26 cellular contexts compared by ENCODE assay signal in the genomic region with DNA sequence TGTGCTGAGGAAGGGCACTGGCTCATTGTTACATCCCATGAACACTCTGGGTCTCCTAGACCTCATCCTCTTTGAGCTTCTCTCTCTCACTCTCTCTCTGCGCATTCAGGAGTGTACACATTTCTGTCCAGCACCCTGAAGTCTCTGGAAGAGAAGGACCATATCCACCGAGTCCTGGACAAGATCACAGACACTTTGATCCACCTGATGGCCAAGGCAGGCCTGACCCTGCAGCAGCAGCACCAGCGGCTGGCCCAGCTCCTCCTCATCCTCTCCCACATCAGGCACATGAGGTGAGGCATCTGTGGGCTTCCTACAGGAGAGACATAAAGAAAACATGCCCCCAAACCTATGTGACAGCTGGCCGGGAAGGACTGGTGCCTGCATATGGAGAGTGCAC.
DNase-seq lines count a peak whose midpoint lies in the region; ATAC-seq and TF ChIP-seq lines count a peak whose summit lies in the region.
"Had no signal": no experiment of that assay in that cellular context is flagged by ENCODE, and none has a peak within 500 bp of the region (broad histone marks: within the 10 kb centered on the region; RNA-seq: fewer than 3 reads in every experiment).

No MANE protein-coding gene starts in this region.

- no peak overlapping the region for H2AFZ ChIP-seq in mesenchymal stem cell (ENCODE audit: low read depth, low read length)

- peak overlapping the region; percentile 76 for H2AK5ac ChIP-seq in mesenchymal stem cell (ENCODE audit: low read length, severe bottlenecking)

- CTCF ChIA-PET in Calu3 (lab: Charles Lee): no interaction called here

- H2BK5ac ChIP-seq in mesenchymal stem cell (ENCODE audit: low read depth, low read length, poor library complexity, severe bottlenecking): no peak overlapping the region

- peak overlapping the region; percentile 31 to 51 for H2BK12ac ChIP-seq in mesenchymal stem cell (ENCODE audit: low read length in 2 of 2)

- TF ChIP-seq CTCF in Calu3 (IDR thresholded peaks at IDR 0.05; ENCODE audit: unreplicated experiment) (no peak), adrenal gland (IDR thresholded peaks at IDR 0.05) (no peak), uterus (IDR thresholded peaks at IDR 0.05) (no peak), endothelial cell (IDR thresholded peaks at IDR 0.05; ENCODE audit: unreplicated experiment) (no peak)

- peak overlapping the region in 3 of 5 donors; percentile 72 to 90 (median 81) for H3K27ac ChIP-seq in adrenal gland
- H3K27ac ChIP-seq in mesenchymal stem cell (ENCODE audit: low read length, poor library complexity, severe bottlenecking): no peak overlapping the region
- peak overlapping the region; percentile 79 to 81 for H3K27ac ChIP-seq in uterus
- H3K27ac ChIP-seq: foreskin keratinocyte, VCaP had no signal

- H3K36me3 Mint-ChIP-seq in Calu3 (ENCODE audit: insufficient read depth, unreplicated experiment) (peaks cover 5% of the 10 kb centered on the region), endothelial cell (ENCODE audit: low read depth, unreplicated experiment) (no peaks in the 10 kb centered on the region)
- no peaks in the 10 kb centered on the region for H3K36me3 Mint-ChIP-seq in effector memory CD8-positive, alpha-beta T cell (ENCODE audit: insufficient read depth)
- H3K36me3 Mint-ChIP-seq: activated naive CD8-positive, alpha-beta T cell treated with anti-CD3 and anti-CD28 coated beads, Interleukin-2, amount 10 ng/mL, durations not matched to agents 7 days and 5 days; naive thymus-derived CD8-positive, alpha-beta T cell had no signal

- H2BK120ac ChIP-seq in mesenchymal stem cell (ENCODE audit: low read depth, low read length): no peak overlapping the region

- BruUV-seq in Calu3 (replicated peaks; lab: Mats Ljungman, UMichigan): no TSS peak

- 93 to 98% (median 95%) methylated on average over 4 of the region's 4 CpGs for WGBS in adrenal gland, 4 donors
- 96% methylated on average over 4 of the region's 4 CpGs for WGBS in mesenchymal stem cell

- ATAC-seq in sciatic nerve: no peak
- ATAC-seq in effector memory CD8-positive, alpha-beta T cell (replicated peaks): no peak
- ATAC-seq: naive thymus-derived CD8-positive, alpha-beta T cell had no signal

- no peaks in the 10 kb centered on the region for H3K79me1 ChIP-seq in mesenchymal stem cell (replicated peaks; ENCODE audit: low read length, poor library complexity, severe bottlenecking)

- peak overlapping the region in 1 of 2 experiments; percentile 26 for H3K14ac ChIP-seq in mesenchymal stem cell (ENCODE audit: low read length in 2 of 2)

- H3K4ac ChIP-seq in mesenchymal stem cell (ENCODE audit: low read depth in 1 of 2, low read length in 2 of 2): peak overlapping the region in 1 of 2 experiments; percentile 42

- H4K91ac ChIP-seq in mesenchymal stem cell (ENCODE audit: low read length): peak overlapping the region; percentile 37

- H3K4me2 ChIP-seq in mesenchymal stem cell (ENCODE audit: low read length, poor library complexity, severe bottlenecking): no peak overlapping the region

- H3K9me3 Mint-ChIP-seq in Calu3 (ENCODE audit: low read depth, unreplicated experiment) (no peaks in the 10 kb centered on the region), endothelial cell (ENCODE audit: unreplicated experiment) (no peaks in the 10 kb centered on the region)
- no peaks in the 10 kb centered on the region for H3K9me3 Mint-ChIP-seq in effector memory CD8-positive, alpha-beta T cell
- H3K9me3 Mint-ChIP-seq: activated naive CD8-positive, alpha-beta T cell treated with anti-CD3 and anti-CD28 coated beads, Interleukin-2, amount 10 ng/mL, durations not matched to agents 7 days and 5 days; activated T-cell treated with anti-CD3 and anti-CD28 coated beads, Interleukin-2, amount 50 U/mL, for 24 hours; naive thymus-derived CD8-positive, alpha-beta T cell had no signal

- no peaks in the 10 kb centered on the region for H3K36me3 ChIP-seq in adrenal gland (replicated peaks in 1 of 2)
- H3K36me3 ChIP-seq in mesenchymal stem cell (ENCODE audit: control insufficient read depth in 1 of 2, insufficient read depth in 2 of 2, low read depth in 1 of 2, low read length in 2 of 2): no peaks in the 10 kb centered on the region
- H3K36me3 ChIP-seq in uterus: no peaks in the 10 kb centered on the region
- H3K36me3 ChIP-seq: esophagus muscularis mucosa, heart right ventricle, SJSA1 had no signal

- no peak overlapping the region for H3K23ac ChIP-seq in mesenchymal stem cell (ENCODE audit: low read length in 2 of 2)

- H3K4me3 Mint-ChIP-seq in Calu3 (ENCODE audit: low read depth, unreplicated experiment) (no peak overlapping the region), endothelial cell (ENCODE audit: unreplicated experiment) (no peak overlapping the region)
- no peak overlapping the region for H3K4me3 Mint-ChIP-seq in effector memory CD8-positive, alpha-beta T cell
- H3K4me3 Mint-ChIP-seq: activated naive CD8-positive, alpha-beta T cell treated with anti-CD3 and anti-CD28 coated beads, Interleukin-2, amount 10 ng/mL, durations not matched to agents 7 days and 5 days; activated T-cell treated with anti-CD3 and anti-CD28 coated beads, Interleukin-2, amount 50 U/mL, for 24 hours; naive thymus-derived CD8-positive, alpha-beta T cell had no signal

- H3K4me1 ChIP-seq in adrenal gland (replicated peaks in 1 of 2) (peaks cover 5 to 14% of the 10 kb centered on the region in 2 donors), mesenchymal stem cell (ENCODE audit: control insufficient read depth, insufficient read depth, low read depth, low read length) (peaks cover 11% of the 10 kb centered on the region), uterus (peaks cover 0 to 3% of the 10 kb centered on the region in 2 donors)

- H3K4me1 Mint-ChIP-seq in Calu3 (ENCODE audit: low read depth, unreplicated experiment) (peaks cover 46% of the 10 kb centered on the region), endothelial cell (ENCODE audit: unreplicated experiment) (peaks cover 6% of the 10 kb centered on the region)
- peaks cover 0 to 4% of the 10 kb centered on the region in 2 donors for H3K4me1 Mint-ChIP-seq in effector memory CD8-positive, alpha-beta T cell (ENCODE audit: low read depth in 2 of 2)
- H3K4me1 Mint-ChIP-seq: activated naive CD8-positive, alpha-beta T cell treated with anti-CD3 and anti-CD28 coated beads, Interleukin-2, amount 10 ng/mL, durations not matched to agents 7 days and 5 days had no signal

- H3K27me3 ChIP-seq in adrenal gland (no peaks in the 10 kb centered on the region), mesenchymal stem cell (ENCODE audit: control insufficient read depth in 1 of 2, insufficient read depth in 1 of 2, low read length in 2 of 2) (no peaks in the 10 kb centered on the region), uterus (no peaks in the 10 kb centered on the region)
- H3K27me3 ChIP-seq: esophagus muscularis mucosa, foreskin keratinocyte, heart right ventricle, SJSA1 had no signal

- H3K4me3 ChIP-seq in adrenal gland (no peak overlapping the region), mesenchymal stem cell (ENCODE audit: insufficient read depth in 1 of 2, low read depth in 1 of 2, low read length in 2 of 2) (no peak overlapping the region), uterus (no peak overlapping the region)
- H3K4me3 ChIP-seq: esophagus muscularis mucosa, heart right ventricle, SJSA1 had no signal

- peak overlapping the region; percentile 89 for H2BK15ac ChIP-seq in mesenchymal stem cell (ENCODE audit: low read depth, poor library complexity, severe bottlenecking)

- H4K8ac ChIP-seq in mesenchymal stem cell (ENCODE audit: low read length): no peak overlapping the region

- H3K9ac ChIP-seq in mesenchymal stem cell (ENCODE audit: low read length): no peak overlapping the region

- intact Hi-C loops in Calu3 (cut with micrococcal nuclease; ENCODE audit: unreplicated experiment): no loop called here
- intact Hi-C loops in adrenal gland (cut with DNase I): no loop called here
- intact Hi-C loops in uterus (cut with DNase I; ENCODE audit: low total_unique reads): no loop called here
- intact Hi-C loops in sciatic nerve (cut with DNase I): no loop called here

- peak overlapping the region; percentile 86 for H3K27ac Mint-ChIP-seq in Calu3 (ENCODE audit: unreplicated experiment)
- H3K27ac Mint-ChIP-seq in effector memory CD8-positive, alpha-beta T cell: no peak overlapping the region
- H3K27ac Mint-ChIP-seq in endothelial cell (ENCODE audit: unreplicated experiment): no peak overlapping the region
- H3K27ac Mint-ChIP-seq: activated naive CD8-positive, alpha-beta T cell treated with anti-CD3 and anti-CD28 coated beads, Interleukin-2, amount 10 ng/mL, durations not matched to agents 7 days and 5 days; activated T-cell treated with anti-CD3 and anti-CD28 coated beads, Interleukin-2, amount 50 U/mL, for 24 hours; naive thymus-derived CD8-positive, alpha-beta T cell had no signal

- H3K9me3 ChIP-seq in adrenal gland (replicated peaks in 1 of 3) (no peaks in the 10 kb centered on the region), mesenchymal stem cell (ENCODE audit: control insufficient read depth, low read length) (peaks cover 8% of the 10 kb centered on the region), uterus (no peaks in the 10 kb centered on the region)
- H3K9me3 ChIP-seq: esophagus muscularis mucosa, heart right ventricle had no signal

- H3K18ac ChIP-seq in mesenchymal stem cell (ENCODE audit: low read depth in 1 of 2, low read length in 2 of 2): peak overlapping the region in 1 of 2 experiments; percentile 13

- H3K27me3 Mint-ChIP-seq in Calu3 (ENCODE audit: unreplicated experiment): no peaks in the 10 kb centered on the region
- H3K27me3 Mint-ChIP-seq in effector memory CD8-positive, alpha-beta T cell: peaks cover 6 to 9% of the 10 kb centered on the region in 2 donors
- peaks cover 2% of the 10 kb centered on the region for H3K27me3 Mint-ChIP-seq in endothelial cell (ENCODE audit: unreplicated experiment)
- H3K27me3 Mint-ChIP-seq: activated T-cell treated with anti-CD3 and anti-CD28 coated beads, Interleukin-2, amount 50 U/mL, for 24 hours had no signal

- TF ChIP-seq POLR2A in adrenal gland (IDR thresholded peaks at IDR 0.05): no peak
- TF ChIP-seq POLR2A in uterus (IDR thresholded peaks at IDR 0.05): no peak

- DNase-seq in Calu3 (no peak), adrenal gland (no peak), mesenchymal stem cell (no peak), uterus (no peak), sciatic nerve (ENCODE audit: low spot score) (no peak), endothelial cell (ENCODE audit: low spot score) (no peak)
- no peak for DNase-seq in effector memory CD8-positive, alpha-beta T cell
- DNase-seq: activated CD4-positive, alpha-beta T cell treated with anti-CD3 and anti-CD28 coated beads for 4 hours; activated gamma-delta T cell; activated naive CD8-positive, alpha-beta T cell treated with anti-CD3 and anti-CD28 coated beads, Interleukin-2, amount 10 ng/mL, durations not matched to agents 7 days and 5 days; activated T-cell treated with anti-CD3 and anti-CD28 coated beads, Interleukin-2, amount 50 U/mL, for 24 hours; caudate nucleus; cortex of kidney; foreskin keratinocyte; heart right ventricle; naive thymus-derived CD8-positive, alpha-beta T cell; NCI-H1436 treated with DMSO at 0.1 percent for 48 hours; NCI-H2107; NCI-H446 treated with DMSO at 0.1 percent for 48 hours; occipital lobe; stimulated activated CD4-positive, alpha-beta T cell treated with anti-CD3 and anti-CD28 coated beads, Interleukin-4, amount 100 ng/mL, for 4 hours; substantia nigra; T1000 had no signal
